9 cellular contexts compared by ENCODE assay signal in the genomic region with DNA sequence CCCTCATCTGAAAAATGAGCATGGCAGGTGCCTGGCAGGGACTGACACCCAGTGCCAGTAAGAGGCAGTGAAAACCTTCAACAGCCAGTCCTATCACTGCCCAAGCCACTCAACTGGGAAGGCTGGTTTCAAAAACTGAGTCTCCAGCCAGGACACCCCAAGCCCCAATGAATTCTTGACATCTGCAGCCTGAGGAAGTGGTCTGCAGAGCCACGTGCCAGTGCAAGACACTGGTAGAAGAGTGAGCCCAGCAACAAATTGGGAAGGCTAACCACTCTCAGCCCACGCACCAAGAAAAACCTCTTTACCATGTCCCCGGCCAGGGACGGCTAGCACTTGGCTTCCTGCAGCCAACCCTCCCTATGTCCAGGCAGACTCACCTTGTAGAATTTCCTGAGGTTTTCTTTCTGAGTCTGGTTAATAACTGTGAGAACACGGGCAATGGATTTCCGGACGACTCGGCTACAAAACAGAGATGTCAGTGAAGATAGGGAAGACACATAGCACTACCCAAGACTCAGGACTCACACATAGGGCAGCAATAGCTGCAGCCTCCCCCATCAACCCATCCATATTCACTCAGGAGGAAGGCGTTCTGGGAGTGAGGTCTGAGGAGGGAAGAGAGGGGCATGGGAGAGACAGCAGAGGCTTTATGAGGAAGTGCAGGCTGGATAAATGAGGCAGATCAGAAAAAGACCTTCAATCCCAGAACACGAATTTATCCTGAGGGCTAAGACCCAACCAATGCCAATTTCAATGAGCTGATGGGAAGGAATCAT. TPM values are rescaled to one million over a fixed set of nuclear protein-coding genes. Genes with fewer than 3 reads are reported as not detected.
DNase-seq lines count a peak whose midpoint lies in the region; ATAC-seq, FAIRE-seq and TF ChIP-seq lines count a peak whose summit lies in the region.
"Had no signal": no experiment of that assay in that cellular context is flagged by ENCODE, and none has a peak within 500 bp of the region (broad histone marks: within the 10 kb centered on the region; RNA-seq: fewer than 3 reads in every experiment).

No MANE protein-coding gene starts in this region.

- ATAC-seq in pancreas, result no peak

- peaks cover 35% of the 10 kb centered on the region for H3K36me3 ChIP-seq in PC-9 (ENCODE audit: low read depth)
- peaks cover 6% of the 10 kb centered on the region for H3K36me3 ChIP-seq in endocrine pancreas (ENCODE audit: control insufficient read depth, insufficient read depth, low read length)
- peaks cover 6 to 37% (median 16%) of the 10 kb centered on the region in 3 donors for H3K36me3 ChIP-seq in pancreas

- H3F3A ChIP-seq in PC-9 (ENCODE audit: insufficient read depth, low read depth), result peaks cover 81% of the 10 kb centered on the region

- peak overlapping the region; percentile 67 for H3K9ac ChIP-seq in endocrine pancreas (ENCODE audit: control insufficient read depth, insufficient read depth, low read length)

- no peaks in the 10 kb centered on the region for H3K27me3 ChIP-seq in PC-9 (ENCODE audit: insufficient read depth, low read depth)
- no peaks in the 10 kb centered on the region for H3K27me3 ChIP-seq in endocrine pancreas (ENCODE audit: control insufficient read depth, insufficient read depth, low read length)
- H3K27me3 ChIP-seq in pancreas, result no peaks in the 10 kb centered on the region

- H3K4me2 ChIP-seq in PC-9, result peak overlapping the region; percentile 97

- H3K4me1 ChIP-seq in PC-9 (replicated peaks; ENCODE audit: insufficient read depth) (peaks cover 44% of the 10 kb centered on the region), endocrine pancreas (ENCODE audit: control insufficient read depth, insufficient read depth, low read length) (no peaks in the 10 kb centered on the region), pancreas (peaks cover 0 to 27% (median 23%) of the 10 kb centered on the region in 3 donors)

- 38 to 52% methylated on average over 10 of the region's 10 CpGs for WGBS in pancreas, 2 donors

- CTCF ChIA-PET in PC-9 (lab: Charles Lee), result interaction anchor here (0.7 kb wide), 2 partner anchors 81 to 266 kb away, joined by 4 to 13 read pairs; no protein-coding TSS in a partner anchor

- no peaks in the 10 kb centered on the region for H3K9me2 ChIP-seq in PC-9 (ENCODE audit: insufficient read depth)

- no peak for DNase-seq in GM12864 (ENCODE audit: low read depth)
- DNase-seq in PC-9, result no peak
- DNase-seq in pancreas, result no peak
- no peak for DNase-seq in NCI-H2107 treated with DMSO at 0.1 percent for 48 hours (lab: John Stamatoyannopoulos, UW; ENCODE audit: unreplicated experiment)
- DNase-seq in DMS53 (lab: John Stamatoyannopoulos, UW), result no peak
- no peak for DNase-seq in NCI-H187 (lab: John Stamatoyannopoulos, UW)
- DNase-seq in amniotic stem cell (lab: John Stamatoyannopoulos, UW), result no peak
- DNase-seq: hypothalamus had no signal

- TF ChIP-seq CTCF in GM12864 (IDR thresholded peaks at IDR 0.05; ENCODE audit: low read depth, low read length, missing control alignments) (no peak), PC-9 (conservative IDR thresholded peaks at IDR 0.05) (no peak), pancreas (IDR thresholded peaks at IDR 0.05) (no peak)

- no peak overlapping the region for H2AFZ ChIP-seq in PC-9

- no TSS peak for BruUV-seq in PC-9 (replicated peaks; lab: Mats Ljungman, UMichigan)

- POLR2A ChIA-PET in PC-9 (lab: Charles Lee; ENCODE audit: unreplicated experiment), result interaction anchor here (0.5 kb wide), 1 partner anchor 206 kb away, joined by 13 read pairs; no protein-coding TSS in a partner anchor

- peak overlapping the region; percentile 73 for H3K4me3 ChIP-seq in GM12864 (ENCODE audit: low read depth, low read length)
- peak overlapping the region; percentile 97 for H3K4me3 ChIP-seq in PC-9
- peak overlapping the region; percentile 15 for H3K4me3 ChIP-seq in endocrine pancreas (ENCODE audit: control insufficient read depth, insufficient read depth, low read length)
- H3K4me3 ChIP-seq in pancreas, result peak overlapping the region in 3 of 4 donors; percentile 3 to 69 (median 50)

- H3K27ac ChIP-seq in PC-9 (peak overlapping the region; percentile 10; the same call in 1 of the 2 replicates), pancreas (no peak overlapping the region)

- H3K79me2 ChIP-seq in PC-9 (ENCODE audit: low read depth), result peaks cover 34% of the 10 kb centered on the region

- H3K9me3 ChIP-seq in PC-9 (ENCODE audit: insufficient read depth, low read depth), result no peaks in the 10 kb centered on the region
- no peaks in the 10 kb centered on the region for H3K9me3 ChIP-seq in endocrine pancreas (ENCODE audit: control insufficient read depth, low read length)
- no peaks in the 10 kb centered on the region for H3K9me3 ChIP-seq in pancreas

- no peak for FAIRE-seq in pancreas (lab: Jason Lieb, UNC)

- intact Hi-C loops in PC-9 (cut with micrococcal nuclease; ENCODE audit: unreplicated experiment), result loop anchor here (5.0 kb wide), 1 partner anchor 203 kb away; no protein-coding TSS in a partner anchor
- intact Hi-C loops in pancreas (cut with DNase I), result loop anchor here in 1 of 3 donors (10.0 kb wide), 1 partner anchor 75 kb away; no protein-coding TSS in a partner anchor

- H4K20me1 ChIP-seq in PC-9 (ENCODE audit: insufficient read depth), result peaks cover 53% of the 10 kb centered on the region

RNA-seq across cellular contexts. Expression of a gene that starts 1.8 kb away (rescaled TPM):
- total RNA-seq in PC-9 (2021) (2,125 and 2,313 TPM in 2 replicates), pancreas (1,000 to 10,000 TPM in 2 of 6 donors, 100 to 1,000 TPM in 4; 711 to 1,181 (median 872) TPM)
- polyA plus RNA-seq in pancreas, result 1,000 to 10,000 TPM; 2,170 to 3,795 TPM

RNA-seq across cellular contexts. Expression of a gene that starts 1.9 kb away (rescaled TPM):
- total RNA-seq in PC-9 (2021), result 71.0 and 84.4 TPM in 2 replicates
- total RNA-seq in pancreas, result 10 to 100 TPM in 4 of 6 donors, 1 to 10 TPM in 2; 7.0 to 14.9 (median 10.4) TPM
- polyA plus RNA-seq in pancreas, result 10 to 100 TPM; 13.7 to 24.4 TPM

RNA-seq across cellular contexts. Expression of a gene that starts 6.7 kb away (rescaled TPM):
- total RNA-seq in PC-9 (2021), result not detected in 2 replicates
- total RNA-seq in pancreas, result under 1 TPM in 1 of 6 donors, not detected in 5; 0.13 TPM
- polyA plus RNA-seq in pancreas, result not detected

Comparison
In these comparisons a context has a peak if more than half of its experiments do, and no peak if none do; other contexts are left out.
1. H3K4me3 ChIP-seq: peak in every context shown above with its lines; median percentile 97 in PC-9; 73 in GM12864; 50 in pancreas; 15 in endocrine pancreas.